ENCODE assay signal across 3 cellular contexts in the genomic region with DNA sequence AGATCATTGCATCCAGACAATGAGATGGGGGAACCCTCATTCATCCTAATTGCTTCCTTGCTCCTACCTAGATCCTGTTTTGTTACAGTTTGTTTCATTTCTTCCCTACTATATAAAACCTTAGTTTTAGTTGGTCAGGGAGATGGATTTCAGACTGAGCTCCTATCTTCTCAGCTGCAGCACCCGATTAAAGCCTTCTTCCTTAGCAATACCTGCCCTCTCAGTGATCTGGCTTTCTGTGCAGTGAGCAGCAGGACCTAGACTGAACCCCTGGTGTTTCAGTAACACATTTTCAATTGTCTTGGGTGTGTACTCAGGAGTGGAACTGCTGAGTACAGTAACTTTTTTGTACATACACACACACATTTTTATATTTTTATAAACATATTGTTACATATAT.
TF ChIP-seq lines count a peak whose summit lies in the region.

No MANE protein-coding gene starts in this region.

TF ChIP-seq in HepG2, 621 proteins besides CTCF, POLR2A, EP300 and RAD21:
- TF ChIP-seq ZNF124 (CRISPR knock-in tag; IDR thresholded peaks at IDR 0.05) (peak; percentile 99), RBFOX2 (IDR thresholded peaks at IDR 0.05; ENCODE audit: low read depth, low read length) (no peak)

TF ChIP-seq in GM12878, 131 proteins besides CTCF, POLR2A, EP300 and RAD21:
- TF ChIP-seq, protein P1, sequence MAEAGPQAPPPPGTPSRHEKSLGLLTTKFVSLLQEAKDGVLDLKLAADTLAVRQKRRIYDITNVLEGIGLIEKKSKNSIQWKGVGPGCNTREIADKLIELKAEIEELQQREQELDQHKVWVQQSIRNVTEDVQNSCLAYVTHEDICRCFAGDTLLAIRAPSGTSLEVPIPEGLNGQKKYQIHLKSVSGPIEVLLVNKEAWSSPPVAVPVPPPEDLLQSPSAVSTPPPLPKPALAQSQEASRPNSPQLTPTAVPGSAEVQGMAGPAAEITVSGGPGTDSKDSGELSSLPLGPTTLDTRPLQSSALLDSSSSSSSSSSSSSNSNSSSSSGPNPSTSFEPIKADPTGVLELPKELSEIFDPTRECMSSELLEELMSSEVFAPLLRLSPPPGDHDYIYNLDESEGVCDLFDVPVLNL (IDR thresholded peaks at IDR 0.05; ENCODE audit: low read depth, low read length) = no peak
- TF ChIP-seq CBX5 (IDR thresholded peaks at IDR 0.05; ENCODE audit: low read depth) = 0 out of 2 replicates have a peak, but pooled peaks have one; percentile 46
- TF ChIP-seq, protein P2, sequence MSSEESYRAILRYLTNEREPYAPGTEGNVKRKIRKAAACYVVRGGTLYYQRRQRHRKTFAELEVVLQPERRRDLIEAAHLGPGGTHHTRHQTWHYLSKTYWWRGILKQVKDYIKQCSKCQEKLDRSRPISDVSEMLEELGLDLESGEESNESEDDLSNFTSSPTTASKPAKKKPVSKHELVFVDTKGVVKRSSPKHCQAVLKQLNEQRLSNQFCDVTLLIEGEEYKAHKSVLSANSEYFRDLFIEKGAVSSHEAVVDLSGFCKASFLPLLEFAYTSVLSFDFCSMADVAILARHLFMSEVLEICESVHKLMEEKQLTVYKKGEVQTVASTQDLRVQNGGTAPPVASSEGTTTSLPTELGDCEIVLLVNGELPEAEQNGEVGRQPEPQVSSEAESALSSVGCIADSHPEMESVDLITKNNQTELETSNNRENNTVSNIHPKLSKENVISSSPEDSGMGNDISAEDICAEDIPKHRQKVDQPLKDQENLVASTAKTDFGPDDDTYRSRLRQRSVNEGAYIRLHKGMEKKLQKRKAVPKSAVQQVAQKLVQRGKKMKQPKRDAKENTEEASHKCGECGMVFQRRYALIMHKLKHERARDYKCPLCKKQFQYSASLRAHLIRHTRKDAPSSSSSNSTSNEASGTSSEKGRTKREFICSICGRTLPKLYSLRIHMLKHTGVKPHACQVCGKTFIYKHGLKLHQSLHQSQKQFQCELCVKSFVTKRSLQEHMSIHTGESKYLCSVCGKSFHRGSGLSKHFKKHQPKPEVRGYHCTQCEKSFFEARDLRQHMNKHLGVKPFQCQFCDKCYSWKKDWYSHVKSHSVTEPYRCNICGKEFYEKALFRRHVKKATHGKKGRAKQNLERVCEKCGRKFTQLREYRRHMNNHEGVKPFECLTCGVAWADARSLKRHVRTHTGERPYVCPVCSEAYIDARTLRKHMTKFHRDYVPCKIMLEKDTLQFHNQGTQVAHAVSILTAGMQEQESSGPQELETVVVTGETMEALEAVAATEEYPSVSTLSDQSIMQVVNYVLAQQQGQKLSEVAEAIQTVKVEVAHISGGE (CRISPR knock-in tag; IDR thresholded peaks at IDR 0.05) = no peak

TF ChIP-seq in K562, 482 proteins besides CTCF, POLR2A, EP300 and RAD21:
- 0 out of 2 replicates have a peak, but pooled peaks have one; percentile 39 for TF ChIP-seq ZNF124 (CRISPR knock-in tag; IDR thresholded peaks at IDR 0.05)
- no peak for TF ChIP-seq SP1 (CRISPR knock-in tag; IDR thresholded peaks at IDR 0.05)
- no peak for TF ChIP-seq BDP1 (IDR thresholded peaks at IDR 0.05; ENCODE audit: insufficient read depth, insufficient read length)
